ENCODE assay signal across 1 cellular context in the genomic region with DNA sequence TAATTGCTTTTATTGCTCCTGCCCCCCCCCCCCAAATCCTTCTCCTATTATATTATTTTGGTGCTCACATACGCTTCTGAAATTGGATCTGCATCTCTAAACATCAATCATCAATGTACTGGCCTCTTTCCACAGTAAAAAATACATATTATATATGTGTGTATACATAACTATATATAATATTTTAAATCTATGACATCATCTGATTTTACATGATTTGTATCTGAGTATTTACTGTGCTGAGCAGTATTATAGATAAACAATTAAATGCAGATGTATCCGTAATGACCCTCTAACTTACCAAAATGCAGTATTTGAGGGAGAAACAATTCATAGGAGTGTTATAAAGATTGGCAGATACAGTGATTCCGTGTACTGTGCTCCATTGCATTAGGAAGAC.
TF ChIP-seq lines count a peak whose summit lies in the region.

No MANE protein-coding gene starts in this region.

TF ChIP-seq in HepG2, 621 proteins besides CTCF, POLR2A, EP300 and RAD21:
- TF ChIP-seq, protein P1, sequence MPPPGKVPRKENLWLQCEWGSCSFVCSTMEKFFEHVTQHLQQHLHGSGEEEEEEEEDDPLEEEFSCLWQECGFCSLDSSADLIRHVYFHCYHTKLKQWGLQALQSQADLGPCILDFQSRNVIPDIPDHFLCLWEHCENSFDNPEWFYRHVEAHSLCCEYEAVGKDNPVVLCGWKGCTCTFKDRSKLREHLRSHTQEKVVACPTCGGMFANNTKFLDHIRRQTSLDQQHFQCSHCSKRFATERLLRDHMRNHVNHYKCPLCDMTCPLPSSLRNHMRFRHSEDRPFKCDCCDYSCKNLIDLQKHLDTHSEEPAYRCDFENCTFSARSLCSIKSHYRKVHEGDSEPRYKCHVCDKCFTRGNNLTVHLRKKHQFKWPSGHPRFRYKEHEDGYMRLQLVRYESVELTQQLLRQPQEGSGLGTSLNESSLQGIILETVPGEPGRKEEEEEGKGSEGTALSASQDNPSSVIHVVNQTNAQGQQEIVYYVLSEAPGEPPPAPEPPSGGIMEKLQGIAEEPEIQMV (CRISPR knock-in tag; IDR thresholded peaks at IDR 0.05; ENCODE audit: low read depth), result no peak
- TF ChIP-seq GPN1 (CRISPR knock-in tag; IDR thresholded peaks at IDR 0.05; ENCODE audit: borderline replicate concordance), result no peak
- TF ChIP-seq, protein P2, sequence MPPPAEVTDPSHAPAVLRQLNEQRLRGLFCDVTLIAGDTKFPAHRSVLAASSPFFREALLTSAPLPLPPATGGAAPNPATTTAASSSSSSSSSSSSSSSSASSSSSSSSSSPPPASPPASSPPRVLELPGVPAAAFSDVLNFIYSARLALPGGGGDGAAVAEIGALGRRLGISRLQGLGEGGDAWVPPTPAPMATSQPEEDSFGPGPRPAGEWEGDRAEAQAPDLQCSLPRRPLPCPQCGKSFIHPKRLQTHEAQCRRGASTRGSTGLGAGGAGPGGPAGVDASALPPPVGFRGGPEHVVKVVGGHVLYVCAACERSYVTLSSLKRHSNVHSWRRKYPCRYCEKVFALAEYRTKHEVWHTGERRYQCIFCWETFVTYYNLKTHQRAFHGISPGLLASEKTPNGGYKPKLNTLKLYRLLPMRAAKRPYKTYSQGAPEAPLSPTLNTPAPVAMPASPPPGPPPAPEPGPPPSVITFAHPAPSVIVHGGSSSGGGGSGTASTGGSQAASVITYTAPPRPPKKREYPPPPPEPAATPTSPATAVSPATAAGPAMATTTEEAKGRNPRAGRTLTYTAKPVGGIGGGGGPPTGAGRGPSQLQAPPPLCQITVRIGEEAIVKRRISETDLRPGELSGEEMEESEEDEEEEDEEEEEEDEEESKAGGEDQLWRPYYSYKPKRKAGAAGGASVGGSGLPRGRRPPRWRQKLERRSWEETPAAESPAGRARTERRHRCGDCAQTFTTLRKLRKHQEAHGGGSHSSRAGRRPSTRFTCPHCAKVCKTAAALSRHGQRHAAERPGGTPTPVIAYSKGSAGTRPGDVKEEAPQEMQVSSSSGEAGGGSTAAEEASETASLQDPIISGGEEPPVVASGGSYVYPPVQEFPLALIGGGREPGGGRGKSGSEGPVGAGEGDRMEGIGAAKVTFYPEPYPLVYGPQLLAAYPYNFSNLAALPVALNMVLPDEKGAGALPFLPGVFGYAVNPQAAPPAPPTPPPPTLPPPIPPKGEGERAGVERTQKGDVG (CRISPR knock-in tag; IDR thresholded peaks at IDR 0.05; ENCODE audit: borderline replicate concordance), result no peak
- TF ChIP-seq, protein P3, sequence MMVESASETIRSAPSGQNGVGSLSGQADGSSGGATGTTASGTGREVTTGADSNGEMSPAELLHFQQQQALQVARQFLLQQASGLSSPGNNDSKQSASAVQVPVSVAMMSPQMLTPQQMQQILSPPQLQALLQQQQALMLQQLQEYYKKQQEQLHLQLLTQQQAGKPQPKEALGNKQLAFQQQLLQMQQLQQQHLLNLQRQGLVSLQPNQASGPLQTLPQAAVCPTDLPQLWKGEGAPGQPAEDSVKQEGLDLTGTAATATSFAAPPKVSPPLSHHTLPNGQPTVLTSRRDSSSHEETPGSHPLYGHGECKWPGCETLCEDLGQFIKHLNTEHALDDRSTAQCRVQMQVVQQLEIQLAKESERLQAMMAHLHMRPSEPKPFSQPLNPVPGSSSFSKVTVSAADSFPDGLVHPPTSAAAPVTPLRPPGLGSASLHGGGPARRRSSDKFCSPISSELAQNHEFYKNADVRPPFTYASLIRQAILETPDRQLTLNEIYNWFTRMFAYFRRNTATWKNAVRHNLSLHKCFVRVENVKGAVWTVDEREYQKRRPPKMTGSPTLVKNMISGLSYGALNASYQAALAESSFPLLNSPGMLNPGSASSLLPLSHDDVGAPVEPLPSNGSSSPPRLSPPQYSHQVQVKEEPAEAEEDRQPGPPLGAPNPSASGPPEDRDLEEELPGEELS (CRISPR knock-in tag; IDR thresholded peaks at IDR 0.05), result no peak
- TF ChIP-seq, protein P4, sequence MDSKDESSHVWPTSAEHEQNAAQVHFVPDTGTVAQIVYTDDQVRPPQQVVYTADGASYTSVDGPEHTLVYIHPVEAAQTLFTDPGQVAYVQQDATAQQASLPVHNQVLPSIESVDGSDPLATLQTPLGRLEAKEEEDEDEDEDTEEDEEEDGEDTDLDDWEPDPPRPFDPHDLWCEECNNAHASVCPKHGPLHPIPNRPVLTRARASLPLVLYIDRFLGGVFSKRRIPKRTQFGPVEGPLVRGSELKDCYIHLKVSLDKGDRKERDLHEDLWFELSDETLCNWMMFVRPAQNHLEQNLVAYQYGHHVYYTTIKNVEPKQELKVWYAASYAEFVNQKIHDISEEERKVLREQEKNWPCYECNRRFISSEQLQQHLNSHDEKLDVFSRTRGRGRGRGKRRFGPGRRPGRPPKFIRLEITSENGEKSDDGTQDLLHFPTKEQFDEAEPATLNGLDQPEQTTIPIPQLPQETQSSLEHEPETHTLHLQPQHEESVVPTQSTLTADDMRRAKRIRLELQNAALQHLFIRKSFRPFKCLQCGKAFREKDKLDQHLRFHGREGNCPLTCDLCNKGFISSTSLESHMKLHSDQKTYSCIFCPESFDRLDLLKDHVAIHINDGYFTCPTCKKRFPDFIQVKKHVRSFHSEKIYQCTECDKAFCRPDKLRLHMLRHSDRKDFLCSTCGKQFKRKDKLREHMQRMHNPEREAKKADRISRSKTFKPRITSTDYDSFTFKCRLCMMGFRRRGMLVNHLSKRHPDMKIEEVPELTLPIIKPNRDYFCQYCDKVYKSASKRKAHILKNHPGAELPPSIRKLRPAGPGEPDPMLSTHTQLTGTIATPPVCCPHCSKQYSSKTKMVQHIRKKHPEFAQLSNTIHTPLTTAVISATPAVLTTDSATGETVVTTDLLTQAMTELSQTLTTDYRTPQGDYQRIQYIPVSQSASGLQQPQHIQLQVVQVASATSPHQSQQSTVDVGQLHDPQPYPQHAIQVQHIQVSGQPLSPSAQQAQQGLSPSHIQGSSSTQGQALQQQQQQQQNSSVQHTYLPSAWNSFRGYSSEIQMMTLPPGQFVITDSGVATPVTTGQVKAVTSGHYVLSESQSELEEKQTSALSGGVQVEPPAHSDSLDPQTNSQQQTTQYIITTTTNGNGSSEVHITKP (CRISPR knock-in tag; IDR thresholded peaks at IDR 0.05; ENCODE audit: low read depth), result no peak
- peak; percentile 66 for TF ChIP-seq ATF7 (IDR thresholded peaks at IDR 0.05)
- no peak for TF ChIP-seq ATF7 (CRISPR knock-in tag; IDR thresholded peaks at IDR 0.05)
